Comparison of ENCODE assay signal across 2 cellular contexts in genomic region chr10:33341638-33342037, GRCh38.
TF ChIP-seq lines count a peak whose summit lies in the region.

No MANE protein-coding gene starts in this region.

TF ChIP-seq in liver, 16 proteins besides CTCF, POLR2A, EP300 and RAD21:
- TF ChIP-seq HNF4A (conservative IDR thresholded peaks at IDR 0.05), result peak; percentile 32 to 47
- TF ChIP-seq ATF3 (IDR thresholded peaks at IDR 0.05), result no peak
- TF ChIP-seq RXRA (IDR thresholded peaks at IDR 0.05), result peak in 1 of 2 donors; percentile 35

TF ChIP-seq in HepG2, 621 proteins besides CTCF, POLR2A, EP300 and RAD21 (continued from another document):
- no peak for TF ChIP-seq ISL2 (CRISPR knock-in tag; IDR thresholded peaks at IDR 0.05)
- no peak for TF ChIP-seq FOXP1 (IDR thresholded peaks at IDR 0.05)
- no peak for TF ChIP-seq FOXP1 (CRISPR knock-in tag; IDR thresholded peaks at IDR 0.05)
- TF ChIP-seq PTBP1 (IDR thresholded peaks at IDR 0.05; ENCODE audit: low read depth, low read length, poor library complexity, severe bottlenecking), result no peak
- TF ChIP-seq AGO2 (optimal IDR thresholded peaks at IDR 0.05; ENCODE audit: low read depth, low read length), result no peak
- TF ChIP-seq FIP1L1 (IDR thresholded peaks at IDR 0.05; ENCODE audit: borderline replicate concordance, insufficient read depth, low read depth, low read length), result no peak
- no peak for TF ChIP-seq ZNF180 (CRISPR knock-in tag; IDR thresholded peaks at IDR 0.05; ENCODE audit: borderline replicate concordance, low read depth)
- TF ChIP-seq ETV5 (CRISPR knock-in tag; IDR thresholded peaks at IDR 0.05; ENCODE audit: borderline replicate concordance), result no peak
- no peak for TF ChIP-seq ZFP82 (CRISPR knock-in tag; IDR thresholded peaks at IDR 0.05; ENCODE audit: borderline replicate concordance)
- TF ChIP-seq ZSCAN20 (CRISPR knock-in tag; IDR thresholded peaks at IDR 0.05; ENCODE audit: borderline replicate concordance), result no peak
- no peak for TF ChIP-seq ZNF383 (CRISPR knock-in tag; IDR thresholded peaks at IDR 0.05; ENCODE audit: borderline replicate concordance)
- TF ChIP-seq SNAI1 (CRISPR knock-in tag; IDR thresholded peaks at IDR 0.05; ENCODE audit: borderline replicate concordance), result no peak
- TF ChIP-seq ZNF407 (CRISPR knock-in tag; IDR thresholded peaks at IDR 0.05; ENCODE audit: not compliant biosample characterization), result no peak
- TF ChIP-seq ZNF331 (CRISPR knock-in tag; IDR thresholded peaks at IDR 0.05), result no peak
- TF ChIP-seq THAP7 (CRISPR knock-in tag; IDR thresholded peaks at IDR 0.05), result no peak
- no peak for TF ChIP-seq NCOA2 (CRISPR knock-in tag; IDR thresholded peaks at IDR 0.05)
- no peak for TF ChIP-seq TGIF2 (CRISPR knock-in tag; IDR thresholded peaks at IDR 0.05)
- TF ChIP-seq TRIM24 (CRISPR knock-in tag; IDR thresholded peaks at IDR 0.05), result no peak
- TF ChIP-seq PHF21A (CRISPR knock-in tag; IDR thresholded peaks at IDR 0.05), result no peak
TF ChIP-seq in HepG2: peak in this region for 0.
